ENCODE assay signal across 15 cellular contexts in genomic region chr13:39376088-39376487, GRCh38.
DNase-seq lines count a peak whose midpoint lies in the region; ATAC-seq and TF ChIP-seq lines count a peak whose summit lies in the region.
"Had no signal": no experiment of that assay in that cellular context is flagged by ENCODE, and none has a peak within 500 bp of the region (broad histone marks: within the 10 kb centered on the region; RNA-seq: fewer than 3 reads in every experiment).

No MANE protein-coding gene starts in this region.

- intact Hi-C loops in ascending aorta (cut with DNase I): no loop called here

- peaks cover 13 to 49% of the 10 kb centered on the region in 2 donors for H3K4me1 ChIP-seq in ascending aorta
- H3K4me1 ChIP-seq: Caco-2 had no signal

- peak; percentile 63 to 71 for DNase-seq in NCI-H526 (lab: John Stamatoyannopoulos, UW)
- no peak for DNase-seq in ascending aorta (ENCODE audit: low spot score in 2 of 2)
- no peak for DNase-seq in coronary artery (ENCODE audit: low spot score)
- DNase-seq in H4 (ENCODE audit: low spot score): no peak
- no peak for DNase-seq in LoVo (ENCODE audit: low spot score)
- DNase-seq in DMS 273 treated with DMSO at 0.1 percent for 48 hours (lab: John Stamatoyannopoulos, UW): no peak
- DNase-seq: AML-193; Caco-2; CD4-positive, alpha-beta T cell; DMS153; DMS79; GF-D8 had no signal

- TF ChIP-seq CTCF in ascending aorta (IDR thresholded peaks at IDR 0.05) (no peak), coronary artery (IDR thresholded peaks at IDR 0.05) (no peak)

- H3K4me3 ChIP-seq in ascending aorta (peak overlapping the region in 1 of 2 donors; percentile 28), coronary artery (peak overlapping the region; percentile 35)
- H3K4me3 ChIP-seq: HAP-1 had no signal

- no peaks in the 10 kb centered on the region for H3K27me3 ChIP-seq in ascending aorta

- H3K36me3 ChIP-seq in ascending aorta: no peaks in the 10 kb centered on the region
- H3K36me3 ChIP-seq: HAP-1 had no signal

- H3K9me3 ChIP-seq in ascending aorta: no peaks in the 10 kb centered on the region
- H3K9me3 ChIP-seq: Caco-2 had no signal

- H3K27ac ChIP-seq in ascending aorta (peak overlapping the region; percentile 47 to 62), coronary artery (peak overlapping the region; percentile 44 to 46)
- H3K27ac ChIP-seq: C4-2B had no signal

- no peak for ATAC-seq in GM18909 (IDR thresholded peaks at IDR 0.05; ENCODE audit: poor library complexity, unreplicated experiment)

Comparison
In these comparisons a context has a peak if more than half of its experiments do, and no peak if none do; other contexts are left out.
1. DNase-seq: peak in NCI-H526 (2 of 2); none in ascending aorta (0 of 2), coronary artery (single experiment), H4 (single experiment), LoVo (single experiment) and DMS 273 treated with DMSO at 0.1 percent for 48 hours (single experiment).